8 cellular contexts compared by ENCODE assay signal in the genomic region with DNA sequence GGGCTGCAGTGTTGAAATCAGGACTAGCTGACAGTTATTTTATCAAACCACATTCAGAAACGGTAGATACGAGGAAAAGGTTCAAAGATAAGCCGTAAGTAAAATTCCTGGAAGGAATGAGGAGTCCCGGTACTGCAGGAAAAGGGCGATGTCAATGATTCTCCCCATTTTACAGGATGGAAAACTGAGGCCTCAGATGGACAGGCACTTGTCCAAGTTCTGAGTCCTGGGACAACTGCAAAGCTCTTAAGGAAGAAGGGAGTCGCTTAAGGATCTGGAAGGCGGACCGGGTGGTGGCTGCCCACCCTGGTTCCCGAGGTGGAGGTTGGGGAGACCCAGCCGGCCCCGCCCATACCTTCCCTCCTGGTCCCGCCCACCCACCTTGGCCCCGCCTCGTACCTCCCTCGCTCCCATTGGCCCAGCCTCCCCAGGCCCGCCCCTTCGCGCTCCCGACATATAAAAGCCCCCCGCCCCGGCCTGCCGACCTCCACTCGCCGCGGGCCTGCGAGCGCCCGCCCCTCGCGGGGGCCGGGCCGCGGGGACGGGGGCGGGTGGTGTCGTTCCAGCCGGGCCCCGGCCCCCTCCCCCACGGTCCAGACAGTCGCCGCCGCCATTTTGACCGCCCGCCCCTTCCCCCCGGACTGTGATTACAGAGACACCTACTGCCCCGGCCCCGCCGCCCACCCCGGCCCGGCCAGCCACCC. TPM values are rescaled to one million over a fixed set of nuclear protein-coding genes. Genes with fewer than 3 reads are reported as not detected.
DNase-seq lines count a peak whose midpoint lies in the region; ATAC-seq and TF ChIP-seq lines count a peak whose summit lies in the region.

No MANE protein-coding gene starts in this region.

- H3K4me3 ChIP-seq in GM12864 (ENCODE audit: low read depth, low read length) (peak overlapping the region; percentile 86), kidney epithelial cell (ENCODE audit: low read depth, low read length) (peak overlapping the region; percentile 85)

- H3K27me3 ChIP-seq in kidney epithelial cell (ENCODE audit: control insufficient read depth, insufficient read depth, low read length) = no peaks in the 10 kb centered on the region

- no peaks in the 10 kb centered on the region for H3K36me3 ChIP-seq in kidney epithelial cell (ENCODE audit: control insufficient read depth, insufficient read depth, low read length)

- TF ChIP-seq CTCF in GM12864 (IDR thresholded peaks at IDR 0.05; ENCODE audit: low read depth, low read length, missing control alignments) (no peak), kidney epithelial cell (IDR thresholded peaks at IDR 0.05; ENCODE audit: insufficient read depth, low read length, poor library complexity, severe bottlenecking) (no peak)

- ATAC-seq in HG02943 (IDR thresholded peaks at IDR 0.05; ENCODE audit: low read depth, unreplicated experiment) (peak; percentile 27), GM18873 (IDR thresholded peaks at IDR 0.05; ENCODE audit: low FRiP score, unreplicated experiment) (no peak)

- DNase-seq in GM12864 (ENCODE audit: low read depth) (no peak), NCI-H226 (peak; percentile 72), kidney epithelial cell (ENCODE audit: low read depth) (no peak)
- DNase-seq in activated CD4-positive, CD25-positive, alpha-beta regulatory T cell treated with anti-CD3 and anti-CD28 coated beads, Interleukin-2, amount 50 U/mL, for 16 hours (ENCODE audit: low read depth, low spot score) = peak; percentile 80
- peak; percentile 90 for DNase-seq in central memory CD4-positive, alpha-beta T cell
- peak; percentile 90 for DNase-seq in stimulated activated CD4-positive, alpha-beta T cell treated with anti-CD3 and anti-CD28 coated beads, Interleukin-12 subunit alpha, Interleukin-12 subunit beta, amount 100 ng/mL, for 4 hours

RNA-seq across cellular contexts. Expression of a gene that starts 0.6 kb away (rescaled TPM):
- total RNA-seq in kidney epithelial cell = 6.8 and 7.0 TPM in 2 replicates

RNA-seq across cellular contexts. Expression of a gene that starts 22.4 kb away (rescaled TPM):
- not detected in 2 replicates for total RNA-seq in kidney epithelial cell

RNA-seq across cellular contexts. Expression of a gene that starts 26.0 kb away (rescaled TPM):
- total RNA-seq in kidney epithelial cell = 4.1 and 7.5 TPM in 2 replicates

RNA-seq across cellular contexts. Expression of a gene that starts 53.2 kb away (rescaled TPM):
- total RNA-seq in kidney epithelial cell = 23.7 and 37.2 TPM in 2 replicates

RNA-seq across cellular contexts. Expression of a gene that starts 56.3 kb away (rescaled TPM):
- not detected in 2 replicates for total RNA-seq in kidney epithelial cell

Comparison
In these comparisons a context has a peak if more than half of its experiments do, and no peak if none do; other contexts are left out.
1. DNase-seq: peak in NCI-H226 (single experiment), activated CD4-positive, CD25-positive, alpha-beta regulatory T cell treated with anti-CD3 and anti-CD28 coated beads, Interleukin-2, amount 50 U/mL, for 16 hours (single experiment), central memory CD4-positive, alpha-beta T cell (single experiment) and stimulated activated CD4-positive, alpha-beta T cell treated with anti-CD3 and anti-CD28 coated beads, Interleukin-12 subunit alpha, Interleukin-12 subunit beta, amount 100 ng/mL, for 4 hours (single experiment); none in GM12864 (single experiment) and kidney epithelial cell (single experiment).